17 cellular contexts compared by ENCODE assay signal in the genomic region with DNA sequence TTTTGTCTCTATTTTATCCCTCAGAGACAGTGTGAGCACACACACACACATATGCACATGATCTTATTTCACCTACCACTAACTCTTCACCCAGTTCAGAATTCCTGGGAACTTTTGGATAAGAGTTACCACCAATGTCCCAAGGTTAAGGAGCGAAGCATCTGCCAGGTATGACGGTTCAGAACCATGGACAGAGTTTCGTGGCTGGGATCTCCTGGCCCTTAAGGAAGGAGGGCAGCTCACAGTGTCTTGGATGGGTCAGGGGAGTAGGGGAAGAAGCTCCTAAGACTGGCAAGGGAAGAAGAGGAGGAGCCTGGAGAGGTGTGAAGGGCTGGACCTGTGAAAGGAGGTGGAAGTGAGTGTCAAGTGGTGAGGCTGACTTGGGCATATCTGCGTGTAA. TPM values are rescaled to one million over a fixed set of nuclear protein-coding genes. Genes with fewer than 3 reads are reported as not detected.
DNase-seq lines count a peak whose midpoint lies in the region; ATAC-seq, FAIRE-seq and TF ChIP-seq lines count a peak whose summit lies in the region.
"Had no signal": no experiment of that assay in that cellular context is flagged by ENCODE, and none has a peak within 500 bp of the region (broad histone marks: within the 10 kb centered on the region; RNA-seq: fewer than 3 reads in every experiment).

No MANE protein-coding gene starts in this region.

- no peaks in the 10 kb centered on the region for H3K9me3 ChIP-seq in K562 (replicated peaks; ENCODE audit: control insufficient read depth, insufficient read depth, low read depth, low read length)
- H3K9me3 ChIP-seq: BLaER1 treated with 17β-estradiol and CSF1 and Interleukin-3, amounts not matched to agents 10 nM and 100 nM; heart right ventricle; neutrophil had no signal

- 0% methylated on average over 4 of the region's 4 CpGs for WGBS in K562 (ENCODE audit: insufficient coverage, low coverage, missing lambda C conversion rate)

- intact Hi-C loops in K562 (cut with micrococcal nuclease), result no loop called here

- no peak for TF ChIP-seq EP300 in K562 (IDR thresholded peaks at IDR 0.05; ENCODE audit: low read length)

- no TSS peak for BruUV-seq in K562 (replicated peaks; lab: Mats Ljungman, UMichigan)

- CTCF ChIA-PET in K562 (lab: Yijun Ruan, JAX; ENCODE audit: low intra/inter-chr PET ratio), result no interaction called here

- H3K27ac ChIP-seq in K562 (ENCODE audit: extremely low read depth, low read depth, low read length), result no peak overlapping the region
- H3K27ac ChIP-seq: BLaER1 treated with 17β-estradiol and CSF1 and Interleukin-3, amounts not matched to agents 10 nM and 100 nM; brain microvascular endothelial cell; heart right ventricle; KMS-11; neutrophil had no signal

- DNase-seq in ELF-1 (ENCODE audit: low read depth, low spot score) (peak; percentile 62), M059J (ENCODE audit: low read depth) (peak; percentile 26), K562 (ENCODE audit: extremely low read depth in 1 of 4, low spot score in 3 of 4) (peak in 3 of 4 experiments; percentile 34 to 56 (median 41)), kidney tubule cell (ENCODE audit: low spot score) (peak; percentile 28), NCI-H2196 (lab: John Stamatoyannopoulos, UW; ENCODE audit: unreplicated experiment) (no peak)
- DNase-seq: activated CD4-positive, alpha-beta memory T cell treated with anti-CD3 and anti-CD28 coated beads for 36 hours; brain microvascular endothelial cell; GF-D8; heart right ventricle; NK-92 treated with Interleukin-12 subunit alpha and Interleukin-12 subunit beta, amount 100 ng/mL, for 24 hours had no signal

- POLR2A ChIA-PET in K562 (lab: Yijun Ruan, JAX), result interaction anchor here (0.6 kb wide), 1 partner anchor 898 kb away, joined by 3 read pairs; no protein-coding TSS in a partner anchor

- TF ChIP-seq CTCF in K562 (IDR thresholded peaks at IDR 0.05 in 2 of 3, conservative IDR thresholded peaks at IDR 0.05 in 1 of 3; ENCODE audit: insufficient read depth in 2 of 3, low read depth in 1 of 3, low read length in 3 of 3), result no peak

- in situ Hi-C loops in K562 (cut with MboI), result no loop called here

- no peak for TF ChIP-seq POLR2A in K562 (conservative IDR thresholded peaks at IDR 0.05)

- H3K4me3 ChIP-seq in K562, result no peak overlapping the region
- H3K4me3 ChIP-seq: BLaER1 treated with 17β-estradiol and CSF1 and Interleukin-3, amounts not matched to agents 10 nM and 100 nM; heart right ventricle had no signal

- H3K79me2 ChIP-seq in K562 (ENCODE audit: control insufficient read depth, insufficient read depth, low read length), result no peaks in the 10 kb centered on the region

- H3K4me2 ChIP-seq in K562 (ENCODE audit: insufficient read depth, low read length), result no peak overlapping the region
- H3K4me2 ChIP-seq: BLaER1 treated with 17β-estradiol and CSF1 and Interleukin-3, amounts not matched to agents 10 nM and 100 nM; KMS-11 had no signal

- peaks cover 4% of the 10 kb centered on the region for H3K9me1 ChIP-seq in K562 (ENCODE audit: control insufficient read depth, insufficient read depth, low read length)

- no peak for FAIRE-seq in K562 (lab: Jason Lieb, UNC)

- no peak overlapping the region for H2AFZ ChIP-seq in K562 (ENCODE audit: low read depth, low read length)

- no peaks in the 10 kb centered on the region for H3K36me3 ChIP-seq in K562 (ENCODE audit: control insufficient read depth, insufficient read depth, low read length)
- H3K36me3 ChIP-seq: BLaER1 treated with 17β-estradiol and CSF1 and Interleukin-3, amounts not matched to agents 10 nM and 100 nM; brain microvascular endothelial cell; heart right ventricle; neutrophil had no signal

- no peaks in the 10 kb centered on the region for H3K4me1 ChIP-seq in K562 (replicated peaks in 1 of 2; ENCODE audit: control insufficient read depth in 2 of 2, insufficient read depth in 2 of 2, low read length in 2 of 2)
- H3K4me1 ChIP-seq: BLaER1 treated with 17β-estradiol and CSF1 and Interleukin-3, amounts not matched to agents 10 nM and 100 nM; heart right ventricle had no signal

- no peaks in the 10 kb centered on the region; a peak in 1 of 5 replicates for H3K27me3 ChIP-seq in K562 (ENCODE audit: control insufficient read depth in 2 of 2, insufficient read depth in 2 of 2, low read length in 2 of 2)
- H3K27me3 ChIP-seq: BLaER1 treated with 17β-estradiol and CSF1 and Interleukin-3, amounts not matched to agents 10 nM and 100 nM; brain microvascular endothelial cell had no signal

- ATAC-seq in K562 (peak; percentile 49; the same call in 1 of the 3 replicates), GM21576 (IDR thresholded peaks at IDR 0.05; ENCODE audit: unreplicated experiment) (no peak), GM19397 (IDR thresholded peaks at IDR 0.05; ENCODE audit: unreplicated experiment) (no peak), GM21381 (IDR thresholded peaks at IDR 0.05; ENCODE audit: unreplicated experiment) (no peak)
- ATAC-seq: heart right ventricle had no signal

- no peak overlapping the region for H3K9ac ChIP-seq in K562 (ENCODE audit: insufficient read depth in 1 of 2, low read depth in 2 of 2, low read length in 2 of 2)
- H3K9ac ChIP-seq: BLaER1 treated with 17β-estradiol and CSF1 and Interleukin-3, amounts not matched to agents 10 nM and 100 nM; KMS-11 had no signal

- no peak for TF ChIP-seq RAD21 in K562 (CRISPR knock-in tag; conservative IDR thresholded peaks at IDR 0.05 in 1 of 2, IDR thresholded peaks at IDR 0.05 in 1 of 2)

- H4K20me1 ChIP-seq in K562 (replicated peaks; ENCODE audit: control insufficient read depth, insufficient read depth, low read length), result peaks cover 12% of the 10 kb centered on the region; the same call in 1 of the 2 replicates

TF ChIP-seq in K562, 482 proteins besides CTCF, POLR2A, EP300 and RAD21:
- TF ChIP-seq EHMT2 (IDR thresholded peaks at IDR 0.05) (peak; percentile 94), MIER1 (IDR thresholded peaks at IDR 0.05; ENCODE audit: low read depth) (peak; percentile 87), ARID1B (IDR thresholded peaks at IDR 0.05) (no peak), REST (CRISPR knock-in tag; IDR thresholded peaks at IDR 0.05; ENCODE audit: low read depth) (peak; percentile 88)

RNA-seq across cellular contexts. Expression of gene TMEM132E, which starts 23.0 kb away (rescaled TPM):
- 0.39 and 0.49 TPM in 2 replicates for total RNA-seq in M059J (2014; rRNA removed; shearing (Covaris generic))
- not detected in 2 replicates for total RNA-seq in K562 (2011; cell fraction: chromatin; rRNA removed; ENCODE audit: low replicate concordance)
- not detected in 2 replicates for total RNA-seq in K562 (2011; cell fraction: nucleolus; rRNA removed)
- total RNA-seq in K562 (2011; cell fraction: nucleoplasm; rRNA removed), result not detected in 2 replicates
- total RNA-seq in K562 (2014; rRNA removed), result not detected in 2 replicates
- not detected in 2 replicates for total RNA-seq in K562 (2014; rRNA removed; fragmentation: Illumina TruSeq; extraction: Trizol)
- total RNA-seq in K562 (2015; rRNA removed; fragmentation: Illumina TruSeq; extraction: Trizol), result not detected in 2 replicates
- total RNA-seq in K562 (2021), result not detected in 2 replicates
- not detected in 2 replicates for polyA plus RNA-seq in K562 (2011; rRNA removed)
- polyA plus RNA-seq in K562 (2011; cell fraction: cytosol; rRNA removed), result not detected in 2 replicates
- not detected in 2 replicates for polyA plus RNA-seq in K562 (2011; cell fraction: nucleus; rRNA removed)
- polyA plus RNA-seq in K562 (2012), result not detected in 2 replicates
- not detected in 2 replicates for polyA plus RNA-seq in K562 (2014; fragmentation: Illumina TruSeq; extraction: Trizol)
- polyA plus RNA-seq in K562 (2014; fragmentation: Nextera tagmentation; extraction: Ambion mirVana), result not detected
- polyA plus RNA-seq in K562 (2014; rRNA removed), result not detected in 2 replicates
- polyA minus RNA-seq in K562 (2011; rRNA and poly(A)+ RNA removed), result not detected in 2 replicates
- not detected in 2 replicates for polyA minus RNA-seq in K562 (2011; cell fraction: cytosol; rRNA and poly(A)+ RNA removed)
- polyA minus RNA-seq in K562 (2011; cell fraction: nucleus; rRNA and poly(A)+ RNA removed), result not detected in 2 replicates
- total RNA-seq: activated CD4-positive, alpha-beta memory T cell treated with anti-CD3 and anti-CD28 coated beads for 36 hours; lung microvascular endothelial cell had no signal
